In genomic region chr19:50376166-50377050, GRCh38 we compare ENCODE assay signal across 1 cellular context.
A peak's percentile ranks its signal among the peaks of the same experiment; 100 is the strongest.
TF ChIP-seq lines count a peak whose summit lies in the region.

Gene NR1H2 (plus strand): TSS chr19:50376457. CDS start chr19:50377606, 1,149 bp downstream.

TF ChIP-seq in GM12878, 131 proteins besides CTCF, POLR2A, EP300 and RAD21 (continued from another document):
- TF ChIP-seq KAT2A (conservative IDR thresholded peaks at IDR 0.05; ENCODE audit: control insufficient read depth, low read depth, low read length) (no peak), NRF1 (conservative IDR thresholded peaks at IDR 0.05; ENCODE audit: low read depth, low read length) (no peak), ELK1 (IDR thresholded peaks at IDR 0.05; ENCODE audit: low read depth, low read length) (peak; percentile 99), RCOR1 (conservative IDR thresholded peaks at IDR 0.05; ENCODE audit: low read depth, low read length) (peak; percentile 91; the same call in 1 of the 2 replicates), MYB (IDR thresholded peaks at IDR 0.05; ENCODE audit: borderline replicate concordance, low read depth, low read length) (no peak), JUNB (IDR thresholded peaks at IDR 0.05) (no peak), SUPT20H (IDR thresholded peaks at IDR 0.05; ENCODE audit: borderline replicate concordance, control insufficient read depth, low read depth, low read length) (no peak), YY1 (IDR thresholded peaks at IDR 0.05; ENCODE audit: low read depth, low read length) (peak; percentile 85), HCFC1 (IDR thresholded peaks at IDR 0.05; ENCODE audit: low read length) (peak; percentile 92)
